In the genomic region with DNA sequence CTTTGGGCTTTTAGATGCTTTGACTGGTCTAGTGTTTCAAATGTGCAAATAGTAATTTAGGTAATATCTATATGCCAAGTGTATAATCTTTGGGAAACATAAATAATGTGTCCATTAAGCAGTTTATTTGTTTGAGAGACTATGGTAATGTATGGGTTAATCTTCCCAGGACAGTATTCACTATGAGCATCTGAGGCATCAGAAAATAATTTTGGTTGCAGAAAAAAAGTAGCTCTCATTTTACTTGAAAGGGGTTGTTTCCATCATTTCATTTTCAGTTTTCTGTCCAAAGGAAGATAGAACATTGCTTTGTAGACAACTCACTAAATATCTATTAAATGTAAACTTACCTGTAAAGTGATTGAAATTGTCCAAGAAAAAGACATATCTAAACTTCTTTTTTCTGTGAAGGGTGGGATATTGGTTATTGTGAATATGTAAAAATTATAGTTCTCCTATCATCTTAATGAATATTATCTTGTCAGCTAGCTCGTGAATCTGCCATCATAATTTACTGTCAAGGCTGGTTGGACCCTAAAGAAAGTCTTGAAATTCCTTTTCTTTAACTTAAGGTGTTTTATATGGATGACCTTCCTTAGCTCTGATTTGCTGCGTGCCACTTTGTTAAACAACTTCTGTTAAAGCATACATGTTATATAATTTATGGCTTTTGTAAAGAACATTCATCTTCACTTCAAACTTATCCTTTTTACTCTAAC, we compare ENCODE assay signal across 18 cellular contexts.
DNase-seq lines count a peak whose midpoint lies in the region; ATAC-seq, FAIRE-seq and TF ChIP-seq lines count a peak whose summit lies in the region.
"Had no signal": no experiment of that assay in that cellular context is flagged by ENCODE, and none has a peak within 500 bp of the region (broad histone marks: within the 10 kb centered on the region; RNA-seq: fewer than 3 reads in every experiment).

No MANE protein-coding gene starts in this region.

- H3K27me3 Mint-ChIP-seq in brain = no peaks in the 10 kb centered on the region
- no peaks in the 10 kb centered on the region for H3K27me3 Mint-ChIP-seq in naive thymus-derived CD4-positive, alpha-beta T cell

- H3K4me3 ChIP-seq in right cardiac atrium (ENCODE audit: low read length) = peak overlapping the region; percentile 13
- no peak overlapping the region for H3K4me3 ChIP-seq in right atrium auricular region
- H3K4me3 ChIP-seq in mesenchymal stem cell (ENCODE audit: insufficient read depth in 1 of 2, low read depth in 1 of 2, low read length in 2 of 2) = no peak overlapping the region
- no peak overlapping the region for H3K4me3 ChIP-seq in ovary
- no peak overlapping the region for H3K4me3 ChIP-seq in naive thymus-derived CD4-positive, alpha-beta T cell (ENCODE audit: low read length)
- H3K4me3 ChIP-seq: K562 had no signal

- no peak overlapping the region for H3K4ac ChIP-seq in mesenchymal stem cell (ENCODE audit: low read depth in 1 of 2, low read length in 2 of 2)

- peak overlapping the region in 3 of 5 experiments; percentile 69 to 88 (median 71) for H3K27ac Mint-ChIP-seq in brain
- H3K27ac Mint-ChIP-seq in naive thymus-derived CD4-positive, alpha-beta T cell = no peak overlapping the region
- H3K27ac Mint-ChIP-seq: H9 had no signal

- no peak overlapping the region for H3K23ac ChIP-seq in mesenchymal stem cell (ENCODE audit: low read length in 2 of 2)

- no peak overlapping the region for H3K9ac ChIP-seq in mesenchymal stem cell (ENCODE audit: low read length)

- H3K9me3 ChIP-seq in right cardiac atrium (ENCODE audit: control insufficient read depth, low read length) = no peaks in the 10 kb centered on the region
- H3K9me3 ChIP-seq in right atrium auricular region = no peaks in the 10 kb centered on the region
- no peaks in the 10 kb centered on the region for H3K9me3 ChIP-seq in mesenchymal stem cell (ENCODE audit: control insufficient read depth, low read length)
- H3K9me3 ChIP-seq in ovary = no peaks in the 10 kb centered on the region
- no peaks in the 10 kb centered on the region for H3K9me3 ChIP-seq in naive thymus-derived CD4-positive, alpha-beta T cell (ENCODE audit: control insufficient read depth in 2 of 3, low read length in 3 of 3)

- H3K4me1 Mint-ChIP-seq in brain = peaks cover 74% of the 10 kb centered on the region
- no peaks in the 10 kb centered on the region for H3K4me1 Mint-ChIP-seq in naive thymus-derived CD4-positive, alpha-beta T cell
- H3K4me1 Mint-ChIP-seq: H9 had no signal

- FAIRE-seq in H54 (lab: Jason Lieb, UNC) = no peak
- FAIRE-seq: GM18507, K562 had no signal

- TF ChIP-seq EP300 in ovary (IDR thresholded peaks at IDR 0.05) = no peak

- no peak overlapping the region for H2BK12ac ChIP-seq in mesenchymal stem cell (ENCODE audit: low read length in 2 of 2)

- no peak overlapping the region for H3K14ac ChIP-seq in mesenchymal stem cell (ENCODE audit: low read length in 2 of 2)

- no peaks in the 10 kb centered on the region for H3K4me1 ChIP-seq in right cardiac atrium (ENCODE audit: control insufficient read depth, insufficient read depth, low read length)
- no peaks in the 10 kb centered on the region for H3K4me1 ChIP-seq in right atrium auricular region
- no peaks in the 10 kb centered on the region for H3K4me1 ChIP-seq in mesenchymal stem cell (ENCODE audit: control insufficient read depth, insufficient read depth, low read depth, low read length)
- no peaks in the 10 kb centered on the region for H3K4me1 ChIP-seq in ovary (ENCODE audit: insufficient read depth)
- no peaks in the 10 kb centered on the region for H3K4me1 ChIP-seq in naive thymus-derived CD4-positive, alpha-beta T cell (ENCODE audit: control insufficient read depth in 2 of 2, insufficient read depth in 2 of 2, low read length in 2 of 2)

- H3K27me3 ChIP-seq in right cardiac atrium (ENCODE audit: control insufficient read depth, insufficient read depth) (no peaks in the 10 kb centered on the region), right atrium auricular region (no peaks in the 10 kb centered on the region), mesenchymal stem cell (ENCODE audit: control insufficient read depth in 1 of 2, insufficient read depth in 1 of 2, low read length in 2 of 2) (no peaks in the 10 kb centered on the region), ovary (no peaks in the 10 kb centered on the region)
- no peaks in the 10 kb centered on the region for H3K27me3 ChIP-seq in naive thymus-derived CD4-positive, alpha-beta T cell (ENCODE audit: control insufficient read depth in 2 of 2, insufficient read depth in 2 of 2, low read length in 2 of 2)

- CTCF ChIA-PET in naive thymus-derived CD4-positive, alpha-beta T cell (lab: Charles Lee) = no interaction called here

- intact Hi-C loops in right cardiac atrium (cut with DNase I) = no loop called here
- intact Hi-C loops in ovary (cut with DNase I) = no loop called here
- intact Hi-C loops in naive thymus-derived CD4-positive, alpha-beta T cell (cut with micrococcal nuclease) = no loop called here

- 61% methylated on average over 2 of the region's 2 CpGs for WGBS in right cardiac atrium
- WGBS in mesenchymal stem cell = no CpG with 5 or more reads among the region's 2 CpGs
- WGBS in ovary, 3 donors = 77 to 88% (median 78%) methylated on average over 2 of the region's 2 CpGs

- peak overlapping the region in 4 of 5 experiments; percentile 25 to 80 (median 51) for H3K4me3 Mint-ChIP-seq in brain
- H3K4me3 Mint-ChIP-seq in naive thymus-derived CD4-positive, alpha-beta T cell = no peak overlapping the region
- H3K4me3 Mint-ChIP-seq: H9 had no signal

- DNase-seq in right cardiac atrium (no peak), right atrium auricular region (ENCODE audit: low spot score) (no peak), mesenchymal stem cell (peak; percentile 25), H54 (ENCODE audit: insufficient read length, low spot score) (no peak), ovary (no peak)
- no peak for DNase-seq in naive thymus-derived CD4-positive, alpha-beta T cell
- DNase-seq: 8988T, COR-L47, H9, NCI-H1048, NCI-H146, NCI-H446, NCI-H748 treated with DMSO at 0.1 percent for 48 hours had no signal

- no peak overlapping the region for H2AK5ac ChIP-seq in mesenchymal stem cell (ENCODE audit: low read length, severe bottlenecking)

- no peak overlapping the region for H3K18ac ChIP-seq in mesenchymal stem cell (ENCODE audit: low read depth in 1 of 2, low read length in 2 of 2)

- no peak overlapping the region for H2AFZ ChIP-seq in mesenchymal stem cell (ENCODE audit: low read depth, low read length)

- no peak overlapping the region for H4K8ac ChIP-seq in mesenchymal stem cell (ENCODE audit: low read length)

- H2BK120ac ChIP-seq in mesenchymal stem cell (ENCODE audit: low read depth, low read length) = no peak overlapping the region

- H3K4me2 ChIP-seq in mesenchymal stem cell (ENCODE audit: low read length, poor library complexity, severe bottlenecking) = no peak overlapping the region

- H4K91ac ChIP-seq in mesenchymal stem cell (ENCODE audit: low read length) = no peak overlapping the region

- ATAC-seq in right cardiac atrium (no peak), GM18502 (IDR thresholded peaks at IDR 0.05; ENCODE audit: poor library complexity, unreplicated experiment) (no peak)
- no peak for ATAC-seq in naive thymus-derived CD4-positive, alpha-beta T cell
- ATAC-seq: K562 had no signal

- POLR2A ChIA-PET in naive thymus-derived CD4-positive, alpha-beta T cell (lab: Charles Lee) = no interaction called here

- H3K36me3 Mint-ChIP-seq in brain = peaks cover 38% of the 10 kb centered on the region
- no peaks in the 10 kb centered on the region for H3K36me3 Mint-ChIP-seq in naive thymus-derived CD4-positive, alpha-beta T cell

- H3K36me3 ChIP-seq in right atrium auricular region (no peaks in the 10 kb centered on the region), mesenchymal stem cell (ENCODE audit: control insufficient read depth in 1 of 2, insufficient read depth in 2 of 2, low read depth in 1 of 2, low read length in 2 of 2) (no peaks in the 10 kb centered on the region), ovary (no peaks in the 10 kb centered on the region)
- H3K36me3 ChIP-seq in naive thymus-derived CD4-positive, alpha-beta T cell (ENCODE audit: control insufficient read depth in 2 of 3, insufficient read depth in 3 of 3, low read length in 3 of 3) = no peaks in the 10 kb centered on the region

- no peak overlapping the region for H2BK15ac ChIP-seq in mesenchymal stem cell (ENCODE audit: low read depth, poor library complexity, severe bottlenecking)

- TF ChIP-seq POLR2A in H54 (IDR thresholded peaks at IDR 0.05; ENCODE audit: low read depth, low read length) (no peak), ovary (IDR thresholded peaks at IDR 0.05) (no peak)

- no peak for TF ChIP-seq CTCF in right atrium auricular region (IDR thresholded peaks at IDR 0.05)
- TF ChIP-seq CTCF in brain (conservative IDR thresholded peaks at IDR 0.05) = no peak
- no peak for TF ChIP-seq CTCF in ovary (IDR thresholded peaks at IDR 0.05)

- H3K27ac ChIP-seq in right cardiac atrium (ENCODE audit: low read length) (no peak overlapping the region), right atrium auricular region (no peak overlapping the region), mesenchymal stem cell (ENCODE audit: low read length, poor library complexity, severe bottlenecking) (no peak overlapping the region), ovary (no peak overlapping the region)
- H3K27ac ChIP-seq in naive thymus-derived CD4-positive, alpha-beta T cell (ENCODE audit: low read depth, low read length) = no peak overlapping the region
- H3K27ac ChIP-seq: C4-2B had no signal

- no peak overlapping the region for H2BK5ac ChIP-seq in mesenchymal stem cell (ENCODE audit: low read depth, low read length, poor library complexity, severe bottlenecking)

- H3K79me1 ChIP-seq in mesenchymal stem cell (replicated peaks; ENCODE audit: low read length, poor library complexity, severe bottlenecking) = no peaks in the 10 kb centered on the region

- peaks cover 3 to 12% (median 9%) of the 10 kb centered on the region in 5 experiments for H3K9me3 Mint-ChIP-seq in brain
- H3K9me3 Mint-ChIP-seq in naive thymus-derived CD4-positive, alpha-beta T cell = peaks cover 0 to 19% (median 5%) of the 10 kb centered on the region in 11 donors

Comparison
In these comparisons a context has a peak if more than half of its experiments do, and no peak if none do; other contexts are left out.
1. H3K27ac Mint-ChIP-seq: peak in brain (3 of 5); none in naive thymus-derived CD4-positive, alpha-beta T cell (0 of 9).
2. H3K4me3 Mint-ChIP-seq: peak in brain (4 of 5); none in naive thymus-derived CD4-positive, alpha-beta T cell (0 of 10).